12 cellular contexts compared by ENCODE assay signal in genomic region chr22:33328789-33329296, GRCh38.
DNase-seq lines count a peak whose midpoint lies in the region; ATAC-seq and TF ChIP-seq lines count a peak whose summit lies in the region.
"Had no signal": no experiment of that assay in that cellular context is flagged by ENCODE, and none has a peak within 500 bp of the region (broad histone marks: within the 10 kb centered on the region; RNA-seq: fewer than 3 reads in every experiment).

No MANE protein-coding gene starts in this region.

- H3K4me3 ChIP-seq in Caco-2 (ENCODE audit: low read depth, low read length) (no peak overlapping the region), choroid plexus epithelial cell (ENCODE audit: low read depth, low read length) (no peak overlapping the region), mucosa of descending colon (no peak overlapping the region)
- H3K4me3 ChIP-seq: adrenal gland, tibial nerve had no signal

- TF ChIP-seq CTCF in Caco-2 (IDR thresholded peaks at IDR 0.05; ENCODE audit: insufficient read depth in 1 of 2, low read depth in 1 of 2, low read length in 1 of 2, severe bottlenecking in 1 of 2, unreplicated experiment in 1 of 2), result no peak
- no peak for TF ChIP-seq CTCF in choroid plexus epithelial cell (conservative IDR thresholded peaks at IDR 0.05; ENCODE audit: low read depth, low read length)
- no peak for TF ChIP-seq CTCF in mucosa of descending colon (IDR thresholded peaks at IDR 0.05)

- DNase-seq in Caco-2 (peak; percentile 13 to 47), LoVo (ENCODE audit: low spot score) (peak; percentile 73), choroid plexus epithelial cell (ENCODE audit: low read depth) (peak; percentile 49), mucosa of descending colon (peak in 1 of 3 donors; percentile 35), NOMO-1 treated with dmso at 0.1 percent for 144 hours (lab: John Stamatoyannopoulos, UW; ENCODE audit: unreplicated experiment) (no peak), activated gamma-delta T cell (lab: John Stamatoyannopoulos, UW) (no peak)
- no peak for DNase-seq in activated CD4-positive, alpha-beta T cell treated with anti-CD3 and anti-CD28 coated beads, Interleukin-2, amount 10 ng/mL, durations not matched to agents 24 days and 14 days
- DNase-seq: adrenal gland; CD4-positive, alpha-beta T cell; NCI-H1092 treated with DMSO at 0.1 percent for 48 hours had no signal

- H3K9me3 ChIP-seq in Caco-2 (no peaks in the 10 kb centered on the region), mucosa of descending colon (no peaks in the 10 kb centered on the region)
- H3K9me3 ChIP-seq: adrenal gland, tibial nerve had no signal

- peak overlapping the region; percentile 58 for H3K27ac Mint-ChIP-seq in Caco-2 (ENCODE audit: unreplicated experiment)
- H3K27ac Mint-ChIP-seq in activated CD4-positive, alpha-beta T cell treated with anti-CD3 and anti-CD28 coated beads, Interleukin-2, amount 10 ng/mL, durations not matched to agents 24 days and 14 days, result no peak overlapping the region
- H3K27ac Mint-ChIP-seq: CD4-positive, alpha-beta T cell had no signal

- H3K4me1 ChIP-seq in Caco-2 (peaks cover 13% of the 10 kb centered on the region), mucosa of descending colon (ENCODE audit: low read depth) (peaks cover 18% of the 10 kb centered on the region)
- H3K4me1 ChIP-seq: adrenal gland, tibial nerve had no signal

- H3K27me3 ChIP-seq in Caco-2 (replicated peaks; ENCODE audit: control insufficient read depth, insufficient read depth, low read length), result no peaks in the 10 kb centered on the region
- H3K27me3 ChIP-seq: adrenal gland, tibial nerve had no signal

- CTCF ChIA-PET in Caco-2 (lab: Charles Lee), result no interaction called here

- POLR2A ChIA-PET in Caco-2 (lab: Charles Lee), result no interaction called here

- peaks cover 5% of the 10 kb centered on the region for H3K36me3 Mint-ChIP-seq in Caco-2 (ENCODE audit: insufficient read depth, unreplicated experiment)
- no peaks in the 10 kb centered on the region for H3K36me3 Mint-ChIP-seq in activated CD4-positive, alpha-beta T cell treated with anti-CD3 and anti-CD28 coated beads, Interleukin-2, amount 10 ng/mL, durations not matched to agents 24 days and 14 days (ENCODE audit: low read depth)

- BruUV-seq in Caco-2 (replicated peaks; lab: Mats Ljungman, UMichigan), result no TSS peak

- ATAC-seq in mucosa of descending colon (peak; percentile 55), GM18861 (IDR thresholded peaks at IDR 0.05; ENCODE audit: unreplicated experiment) (no peak)

- H3K27me3 Mint-ChIP-seq in Caco-2 (ENCODE audit: insufficient read depth, unreplicated experiment), result no peaks in the 10 kb centered on the region
- no peaks in the 10 kb centered on the region for H3K27me3 Mint-ChIP-seq in activated CD4-positive, alpha-beta T cell treated with anti-CD3 and anti-CD28 coated beads, Interleukin-2, amount 10 ng/mL, durations not matched to agents 24 days and 14 days

- H3K9me3 Mint-ChIP-seq in Caco-2 (ENCODE audit: unreplicated experiment), result peaks cover 10% of the 10 kb centered on the region
- no peaks in the 10 kb centered on the region for H3K9me3 Mint-ChIP-seq in activated CD4-positive, alpha-beta T cell treated with anti-CD3 and anti-CD28 coated beads, Interleukin-2, amount 10 ng/mL, durations not matched to agents 24 days and 14 days
- H3K9me3 Mint-ChIP-seq: CD4-positive, alpha-beta T cell had no signal

- peak overlapping the region; percentile 29 for H3K4me3 Mint-ChIP-seq in Caco-2 (ENCODE audit: unreplicated experiment)
- no peak overlapping the region for H3K4me3 Mint-ChIP-seq in activated CD4-positive, alpha-beta T cell treated with anti-CD3 and anti-CD28 coated beads, Interleukin-2, amount 10 ng/mL, durations not matched to agents 24 days and 14 days
- H3K4me3 Mint-ChIP-seq: CD4-positive, alpha-beta T cell had no signal

- peaks cover 15% of the 10 kb centered on the region for H3K4me1 Mint-ChIP-seq in Caco-2 (ENCODE audit: low read depth, unreplicated experiment)
- no peaks in the 10 kb centered on the region for H3K4me1 Mint-ChIP-seq in activated CD4-positive, alpha-beta T cell treated with anti-CD3 and anti-CD28 coated beads, Interleukin-2, amount 10 ng/mL, durations not matched to agents 24 days and 14 days

- no peaks in the 10 kb centered on the region for H3K36me3 ChIP-seq in Caco-2 (ENCODE audit: control insufficient read depth, insufficient read depth, low read length)
- H3K36me3 ChIP-seq in mucosa of descending colon (ENCODE audit: low read depth), result no peaks in the 10 kb centered on the region
- H3K36me3 ChIP-seq: adrenal gland had no signal

- intact Hi-C loops in Caco-2 (cut with micrococcal nuclease; ENCODE audit: unreplicated experiment) (no loop called here), mucosa of descending colon (cut with DNase I, micrococcal nuclease) (no loop called here)
- intact Hi-C loops in activated CD4-positive, alpha-beta T cell treated with anti-CD3 and anti-CD28 coated beads, Interleukin-2, amount 10 ng/mL, durations not matched to agents 24 days and 14 days (cut with micrococcal nuclease), result no loop called here

Comparison
In these comparisons a context has a peak if more than half of its experiments do, and no peak if none do; other contexts are left out.
1. DNase-seq: peak in Caco-2 (2 of 2), LoVo (single experiment) and choroid plexus epithelial cell (single experiment); none in NOMO-1 treated with dmso at 0.1 percent for 144 hours (single experiment), activated gamma-delta T cell (single experiment) and activated CD4-positive, alpha-beta T cell treated with anti-CD3 and anti-CD28 coated beads, Interleukin-2, amount 10 ng/mL, durations not matched to agents 24 days and 14 days (single experiment).